ENCODE assay signal across 16 cellular contexts in the genomic region with DNA sequence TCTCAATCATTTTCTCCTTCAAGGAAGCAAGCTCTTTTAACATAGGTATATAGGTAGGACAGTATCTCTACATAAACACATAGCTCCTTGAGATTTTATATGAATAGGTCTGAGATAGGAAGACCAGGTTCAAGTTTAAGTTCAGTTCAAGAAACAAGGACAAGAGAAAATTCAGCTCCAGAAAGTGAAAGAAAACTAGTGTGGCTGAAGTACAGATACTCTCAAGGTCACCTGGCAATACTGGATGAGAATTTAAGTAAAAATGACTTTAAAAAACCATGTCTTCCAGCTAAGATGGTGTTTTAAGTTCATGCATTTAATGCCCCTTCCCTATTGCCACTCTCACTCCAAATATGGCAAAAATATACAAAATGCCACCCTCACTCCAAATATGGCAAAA.
DNase-seq lines count a peak whose midpoint lies in the region; ATAC-seq and TF ChIP-seq lines count a peak whose summit lies in the region.
"Had no signal": no experiment of that assay in that cellular context is flagged by ENCODE, and none has a peak within 500 bp of the region (broad histone marks: within the 10 kb centered on the region; RNA-seq: fewer than 3 reads in every experiment).

No MANE protein-coding gene starts in this region.

- no peak overlapping the region for H2AFZ ChIP-seq in MM.1S (ENCODE audit: low read length)
- H2AFZ ChIP-seq: GM23248 had no signal

- no peak for DNase-seq in activated CD8-positive, alpha-beta memory T cell treated with anti-CD3 and anti-CD28 coated beads, Interleukin-2, amount 10 ng/mL, durations not matched to agents 7 days and 5 days
- DNase-seq in activated CD8-positive, alpha-beta memory T cell treated with anti-CD3 and anti-CD28 coated beads, Interleukin-2, amount 50 U/mL, for 48 hours = no peak
- peak; percentile 40 for DNase-seq in MM.1S
- DNase-seq in KBM-7 = no peak
- DNase-seq in NCI-H526 treated with DMSO at 0.1 percent for 48 hours (lab: John Stamatoyannopoulos, UW) = no peak
- no peak for DNase-seq in stimulated activated naive CD4-positive, alpha-beta T cell (lab: John Stamatoyannopoulos, UW)
- DNase-seq: 8988T; Calu3; CD8-positive, alpha-beta T cell; DMS79 treated with DMSO at 0.1 percent for 48 hours; GF-D8; GM23248 had no signal

- in situ Hi-C loops in KBM-7 (cut with MboI; ENCODE audit: low pct_unique_long_range_greater_than_20kb, low sequenced_read_pairs) = no loop called here

- H3K27ac ChIP-seq in MM.1S (ENCODE audit: low read length) = peak overlapping the region; percentile 36; the same call in 1 of the 2 replicates
- H3K27ac ChIP-seq: BLaER1 treated with 17β-estradiol and CSF1 and Interleukin-3, amounts not matched to agents 10 nM and 100 nM; GM23248 had no signal

- H3K4me3 ChIP-seq in MM.1S (ENCODE audit: low read length) = no peak overlapping the region
- H3K4me3 ChIP-seq: BLaER1 treated with 17β-estradiol and CSF1 and Interleukin-3, amounts not matched to agents 10 nM and 100 nM; GM23248; HAP-1 had no signal

- H3K4me1 ChIP-seq in MM.1S (ENCODE audit: low read length) = peaks cover 26% of the 10 kb centered on the region
- H3K4me1 ChIP-seq: HAP-1 had no signal

- H3K27me3 ChIP-seq in MM.1S (replicated peaks; ENCODE audit: insufficient read depth, low read length) = no peaks in the 10 kb centered on the region
- H3K27me3 ChIP-seq: BLaER1 treated with 17β-estradiol and CSF1 and Interleukin-3, amounts not matched to agents 10 nM and 100 nM had no signal

- no peaks in the 10 kb centered on the region for H3K36me3 ChIP-seq in MM.1S (replicated peaks; ENCODE audit: insufficient read depth, low read length)
- H3K36me3 ChIP-seq: HAP-1 had no signal

- CTCF ChIA-PET in activated CD8-positive, alpha-beta memory T cell treated with anti-CD3 and anti-CD28 coated beads, Interleukin-2, amount 10 ng/mL, durations not matched to agents 7 days and 5 days (lab: Charles Lee) = interaction anchor here (1.3 to 2.3 kb wide), 2 partner anchors 10 to 91 kb away, joined by 5 to 6 read pairs; no protein-coding TSS in a partner anchor

- peak overlapping the region; percentile 28 for H3K27ac Mint-ChIP-seq in activated CD8-positive, alpha-beta memory T cell treated with anti-CD3 and anti-CD28 coated beads, Interleukin-2, amount 10 ng/mL, durations not matched to agents 7 days and 5 days
- H3K27ac Mint-ChIP-seq: B cell; CD8-positive, alpha-beta T cell had no signal

- H3K4me3 Mint-ChIP-seq in activated CD8-positive, alpha-beta memory T cell treated with anti-CD3 and anti-CD28 coated beads, Interleukin-2, amount 10 ng/mL, durations not matched to agents 7 days and 5 days = no peak overlapping the region
- H3K4me3 Mint-ChIP-seq: B cell; CD8-positive, alpha-beta T cell had no signal

- no peak for ATAC-seq in activated CD8-positive, alpha-beta memory T cell treated with anti-CD3 and anti-CD28 coated beads, Interleukin-2, amount 10 ng/mL, durations not matched to agents 7 days and 5 days
- peak; percentile 59 for ATAC-seq in GM19395 (IDR thresholded peaks at IDR 0.05; ENCODE audit: unreplicated experiment)
- ATAC-seq: CD8-positive, alpha-beta T cell had no signal

- H3K79me2 ChIP-seq in MM.1S (ENCODE audit: low read length) = peaks cover 43% of the 10 kb centered on the region

- H3K9me2 ChIP-seq in MM.1S (replicated peaks; ENCODE audit: insufficient read depth, low read length) = no peaks in the 10 kb centered on the region

- H3K4me1 Mint-ChIP-seq in activated CD8-positive, alpha-beta memory T cell treated with anti-CD3 and anti-CD28 coated beads, Interleukin-2, amount 10 ng/mL, durations not matched to agents 7 days and 5 days = peaks cover 35% of the 10 kb centered on the region

- H3K36me3 Mint-ChIP-seq in activated CD8-positive, alpha-beta memory T cell treated with anti-CD3 and anti-CD28 coated beads, Interleukin-2, amount 10 ng/mL, durations not matched to agents 7 days and 5 days = peaks cover 60% of the 10 kb centered on the region

- H3K9ac ChIP-seq in MM.1S (ENCODE audit: low read length) = peak overlapping the region; percentile 1; the same call in 1 of the 2 replicates
- H3K9ac ChIP-seq: BLaER1 treated with 17β-estradiol and CSF1 and Interleukin-3, amounts not matched to agents 10 nM and 100 nM; GM23248 had no signal

- H4K20me1 ChIP-seq in MM.1S (ENCODE audit: insufficient read depth, low read length) = no peaks in the 10 kb centered on the region
- H4K20me1 ChIP-seq: BLaER1 treated with 17β-estradiol and CSF1 and Interleukin-3, amounts not matched to agents 10 nM and 100 nM had no signal

- peak overlapping the region; percentile 25 for H3K4me2 ChIP-seq in MM.1S (ENCODE audit: low read depth, low read length)
- H3K4me2 ChIP-seq: BLaER1 treated with 17β-estradiol and CSF1 and Interleukin-3, amounts not matched to agents 10 nM and 100 nM had no signal

- no peaks in the 10 kb centered on the region for H3K9me3 Mint-ChIP-seq in activated CD8-positive, alpha-beta memory T cell treated with anti-CD3 and anti-CD28 coated beads, Interleukin-2, amount 10 ng/mL, durations not matched to agents 7 days and 5 days (ENCODE audit: low read depth)
- H3K9me3 Mint-ChIP-seq: CD8-positive, alpha-beta T cell had no signal

- H3K27me3 Mint-ChIP-seq in activated CD8-positive, alpha-beta memory T cell treated with anti-CD3 and anti-CD28 coated beads, Interleukin-2, amount 10 ng/mL, durations not matched to agents 7 days and 5 days = no peaks in the 10 kb centered on the region
- H3K27me3 Mint-ChIP-seq: B cell had no signal

- no peaks in the 10 kb centered on the region for H3K9me3 ChIP-seq in MM.1S (replicated peaks; ENCODE audit: insufficient read depth, low read length)
- H3K9me3 ChIP-seq: BLaER1 treated with 17β-estradiol and CSF1 and Interleukin-3, amounts not matched to agents 10 nM and 100 nM; HAP-1 had no signal

- no peak for TF ChIP-seq CTCF in MM.1S (IDR thresholded peaks at IDR 0.05; ENCODE audit: low read length)

- H3F3A ChIP-seq in MM.1S (ENCODE audit: insufficient read depth, low read length) = no peaks in the 10 kb centered on the region
